In genomic region chr18:57581301-57581934, GRCh38 we compare ENCODE assay signal across 8 cellular contexts. TPM values are rescaled to one million over a fixed set of nuclear protein-coding genes. Genes with fewer than 3 reads are reported as not detected.
DNase-seq lines count a peak whose midpoint lies in the region; ATAC-seq, FAIRE-seq and TF ChIP-seq lines count a peak whose summit lies in the region.

No MANE protein-coding gene starts in this region.

- H3K9me3 ChIP-seq in OCI-LY1 (ENCODE audit: low read length) = no peaks in the 10 kb centered on the region
- H3K9me3 ChIP-seq in small intestine (ENCODE audit: control insufficient read depth, low read depth) = no peaks in the 10 kb centered on the region

- H3K27ac ChIP-seq in OCI-LY1 (ENCODE audit: low read depth, low read length, poor library complexity, severe bottlenecking) = peak overlapping the region; percentile 68
- H3K27ac ChIP-seq in small intestine (ENCODE audit: low read depth in 1 of 2, low read length in 1 of 2) = peak overlapping the region in 1 of 2 donors; percentile 22

- H3K4me3 ChIP-seq in OCI-LY1 (ENCODE audit: low read depth, low read length, poor library complexity, severe bottlenecking) (no peak overlapping the region), small intestine (ENCODE audit: low read depth in 1 of 2, low read length in 2 of 2) (no peak overlapping the region)

- peak; percentile 81 for ATAC-seq in HG02970 (IDR thresholded peaks at IDR 0.05; ENCODE audit: low FRiP score, unreplicated experiment)

- H3K79me2 ChIP-seq in OCI-LY1 (ENCODE audit: insufficient read depth, low read length) = peaks cover 6% of the 10 kb centered on the region; the same call in 1 of the 2 replicates

- H3K4me1 ChIP-seq in OCI-LY1 (ENCODE audit: insufficient read depth, low read length, severe bottlenecking) = peaks cover 44% of the 10 kb centered on the region
- H3K4me1 ChIP-seq in small intestine (ENCODE audit: control insufficient read depth in 2 of 2, insufficient read depth in 1 of 2, low read depth in 1 of 2, low read length in 1 of 2) = peaks cover 3 to 8% of the 10 kb centered on the region in 2 donors

- intact Hi-C loops in activated CD4-positive, alpha-beta memory T cell treated with anti-CD3 and anti-CD28 coated beads for 36 hours (cut with micrococcal nuclease) = no loop called here

- H4K20me1 ChIP-seq in OCI-LY1 (ENCODE audit: insufficient read depth, low read length) = no peaks in the 10 kb centered on the region

- no peaks in the 10 kb centered on the region for H3K9me3 Mint-ChIP-seq in activated CD4-positive, alpha-beta memory T cell treated with anti-CD3 and anti-CD28 coated beads, Interleukin-2, amount 10 ng/mL, durations not matched to agents 7 days and 5 days
- H3K9me3 Mint-ChIP-seq in activated CD4-positive, alpha-beta memory T cell treated with anti-CD3 and anti-CD28 coated beads for 36 hours = no peaks in the 10 kb centered on the region
- no peaks in the 10 kb centered on the region for H3K9me3 Mint-ChIP-seq in progenitor cell of endocrine pancreas (ENCODE audit: low read depth)

- H3K9ac ChIP-seq in OCI-LY1 (ENCODE audit: low read length) = no peak overlapping the region

- peak overlapping the region; percentile 28; the same call in 1 of the 2 replicates for H3K4me2 ChIP-seq in OCI-LY1 (ENCODE audit: low read length)

- H3K4me1 Mint-ChIP-seq in activated CD4-positive, alpha-beta memory T cell treated with anti-CD3 and anti-CD28 coated beads, Interleukin-2, amount 10 ng/mL, durations not matched to agents 7 days and 5 days = peaks cover 32% of the 10 kb centered on the region
- H3K4me1 Mint-ChIP-seq in activated CD4-positive, alpha-beta memory T cell treated with anti-CD3 and anti-CD28 coated beads for 36 hours (ENCODE audit: low read depth) = peaks cover 12% of the 10 kb centered on the region
- H3K4me1 Mint-ChIP-seq in progenitor cell of endocrine pancreas (ENCODE audit: low read depth) = peaks cover 13% of the 10 kb centered on the region

- no peak for FAIRE-seq in small intestine (lab: Jason Lieb, UNC)

- CTCF ChIA-PET in activated CD4-positive, alpha-beta memory T cell treated with anti-CD3 and anti-CD28 coated beads, Interleukin-2, amount 10 ng/mL, durations not matched to agents 7 days and 5 days (lab: Charles Lee) = interaction anchor here (1.8 kb wide), 1 partner anchor 19 kb away, joined by 7 read pairs; no protein-coding TSS in a partner anchor
- CTCF ChIA-PET in activated CD4-positive, alpha-beta memory T cell treated with anti-CD3 and anti-CD28 coated beads for 36 hours (lab: Charles Lee) = interaction anchor here (1.2 kb wide), 1 partner anchor 19 kb away, joined by 4 read pairs; no protein-coding TSS in a partner anchor

- POLR2A ChIA-PET in activated CD4-positive, alpha-beta memory T cell treated with anti-CD3 and anti-CD28 coated beads, Interleukin-2, amount 10 ng/mL, durations not matched to agents 7 days and 5 days (lab: Charles Lee) = no interaction called here
- POLR2A ChIA-PET in activated CD4-positive, alpha-beta memory T cell treated with anti-CD3 and anti-CD28 coated beads for 36 hours (lab: Charles Lee) = no interaction called here

- no peaks in the 10 kb centered on the region for H3K27me3 Mint-ChIP-seq in activated CD4-positive, alpha-beta memory T cell treated with anti-CD3 and anti-CD28 coated beads, Interleukin-2, amount 10 ng/mL, durations not matched to agents 7 days and 5 days
- no peaks in the 10 kb centered on the region for H3K27me3 Mint-ChIP-seq in activated CD4-positive, alpha-beta memory T cell treated with anti-CD3 and anti-CD28 coated beads for 36 hours
- H3K27me3 Mint-ChIP-seq in progenitor cell of endocrine pancreas = no peaks in the 10 kb centered on the region

- peaks cover 22% of the 10 kb centered on the region for H3K36me3 ChIP-seq in OCI-LY1 (ENCODE audit: insufficient read depth, low read length)
- no peaks in the 10 kb centered on the region for H3K36me3 ChIP-seq in small intestine (ENCODE audit: control insufficient read depth in 2 of 2, insufficient read depth in 2 of 2, low read length in 2 of 2)

- TF ChIP-seq CTCF in OCI-LY1 (IDR thresholded peaks at IDR 0.05; ENCODE audit: low read length) (no peak), progenitor cell of endocrine pancreas (IDR thresholded peaks at IDR 0.05; ENCODE audit: unreplicated experiment) (no peak)

- 64 to 85% (median 72%) methylated on average over 5 of the region's 5 CpGs for WGBS in small intestine, 3 donors

- peaks cover 8% of the 10 kb centered on the region for H3K36me3 Mint-ChIP-seq in activated CD4-positive, alpha-beta memory T cell treated with anti-CD3 and anti-CD28 coated beads, Interleukin-2, amount 10 ng/mL, durations not matched to agents 7 days and 5 days (ENCODE audit: low read depth)
- H3K36me3 Mint-ChIP-seq in activated CD4-positive, alpha-beta memory T cell treated with anti-CD3 and anti-CD28 coated beads for 36 hours = peaks cover 28% of the 10 kb centered on the region
- H3K36me3 Mint-ChIP-seq in progenitor cell of endocrine pancreas (ENCODE audit: insufficient read depth) = peaks cover 9% of the 10 kb centered on the region

- no peak overlapping the region for H3K27ac Mint-ChIP-seq in activated CD4-positive, alpha-beta memory T cell treated with anti-CD3 and anti-CD28 coated beads, Interleukin-2, amount 10 ng/mL, durations not matched to agents 7 days and 5 days
- no peak overlapping the region for H3K27ac Mint-ChIP-seq in activated CD4-positive, alpha-beta memory T cell treated with anti-CD3 and anti-CD28 coated beads for 36 hours
- H3K27ac Mint-ChIP-seq in progenitor cell of endocrine pancreas = no peak overlapping the region

- DNase-seq in activated CD4-positive, alpha-beta memory T cell treated with anti-CD3 and anti-CD28 coated beads, Interleukin-2, amount 10 ng/mL, durations not matched to agents 7 days and 5 days = peak; percentile 31
- no peak for DNase-seq in activated CD4-positive, alpha-beta memory T cell treated with anti-CD3 and anti-CD28 coated beads for 36 hours
- DNase-seq in small intestine (peak; percentile 10), NCI-H226 (no peak), progenitor cell of endocrine pancreas (ENCODE audit: low spot score, unreplicated experiment) (no peak), inferior parietal cortex (ENCODE audit: extremely low spot score) (no peak)

- no peaks in the 10 kb centered on the region for H3F3A ChIP-seq in OCI-LY1 (ENCODE audit: insufficient read depth, low read length)

- no peaks in the 10 kb centered on the region for H3K9me2 ChIP-seq in OCI-LY1 (ENCODE audit: low read depth, low read length)

- H2AFZ ChIP-seq in OCI-LY1 (ENCODE audit: low read length) = no peak overlapping the region

- H3K4me3 Mint-ChIP-seq in activated CD4-positive, alpha-beta memory T cell treated with anti-CD3 and anti-CD28 coated beads, Interleukin-2, amount 10 ng/mL, durations not matched to agents 7 days and 5 days = no peak overlapping the region
- H3K4me3 Mint-ChIP-seq in activated CD4-positive, alpha-beta memory T cell treated with anti-CD3 and anti-CD28 coated beads for 36 hours = no peak overlapping the region
- H3K4me3 Mint-ChIP-seq in progenitor cell of endocrine pancreas (ENCODE audit: low read depth) = no peak overlapping the region

- no peaks in the 10 kb centered on the region for H3K27me3 ChIP-seq in OCI-LY1 (ENCODE audit: insufficient read depth, low read length)
- no peaks in the 10 kb centered on the region for H3K27me3 ChIP-seq in small intestine (ENCODE audit: control insufficient read depth in 2 of 2, insufficient read depth in 2 of 2, low read length in 2 of 2)

RNA-seq across cellular contexts. Expression of gene FECH, which starts 5.1 kb away (rescaled TPM):
- 10 to 100 TPM; 14.4 to 18.1 TPM for total RNA-seq in activated CD4-positive, alpha-beta memory T cell treated with anti-CD3 and anti-CD28 coated beads, Interleukin-2, amount 10 ng/mL, durations not matched to agents 7 days and 5 days
- 10 to 100 TPM; 17.5 to 20.2 TPM for total RNA-seq in activated CD4-positive, alpha-beta memory T cell treated with anti-CD3 and anti-CD28 coated beads for 36 hours
- polyA plus RNA-seq in small intestine = 1 to 10 TPM; 6.8 to 8.5 (median 7.8) TPM
- 25.8 and 27.1 TPM in 2 replicates for total RNA-seq in progenitor cell of endocrine pancreas

RNA-seq across cellular contexts. Expression of gene NARS1, which starts 40.2 kb away (rescaled TPM):
- total RNA-seq in activated CD4-positive, alpha-beta memory T cell treated with anti-CD3 and anti-CD28 coated beads, Interleukin-2, amount 10 ng/mL, durations not matched to agents 7 days and 5 days = 10 to 100 TPM; 92.4 to 98.3 TPM
- total RNA-seq in activated CD4-positive, alpha-beta memory T cell treated with anti-CD3 and anti-CD28 coated beads for 36 hours = 100 to 1,000 TPM; 100 to 105 TPM
- polyA plus RNA-seq in small intestine = 100 to 1,000 TPM in 2 of 3 donors, 10 to 100 TPM in 1; 86.2 to 134 (median 110) TPM
- 90.7 and 99.9 TPM in 2 replicates for total RNA-seq in progenitor cell of endocrine pancreas

Comparison
In these comparisons a context has a peak if more than half of its experiments do, and no peak if none do; other contexts are left out.
1. DNase-seq: peak in activated CD4-positive, alpha-beta memory T cell treated with anti-CD3 and anti-CD28 coated beads, Interleukin-2, amount 10 ng/mL, durations not matched to agents 7 days and 5 days (single experiment) and small intestine (single experiment); none in activated CD4-positive, alpha-beta memory T cell treated with anti-CD3 and anti-CD28 coated beads for 36 hours (single experiment), NCI-H226 (single experiment), progenitor cell of endocrine pancreas (single experiment) and inferior parietal cortex (single experiment).